Comparison of ENCODE assay signal across 25 cellular contexts in genomic region chr18:79629249-79629558, GRCh38. TPM values are rescaled to one million over a fixed set of nuclear protein-coding genes. Genes with fewer than 3 reads are reported as not detected.
DNase-seq lines count a peak whose midpoint lies in the region; ATAC-seq, FAIRE-seq and TF ChIP-seq lines count a peak whose summit lies in the region.
"Had no signal": no experiment of that assay in that cellular context is flagged by ENCODE, and none has a peak within 500 bp of the region (broad histone marks: within the 10 kb centered on the region; RNA-seq: fewer than 3 reads in every experiment).

No MANE protein-coding gene starts in this region.

- H3K36me3 Mint-ChIP-seq in activated T-cell treated with anti-CD3 and anti-CD28 coated beads, Interleukin-2, amount 50 U/mL, for 24 hours (ENCODE audit: low read depth): no peaks in the 10 kb centered on the region
- peaks cover 2% of the 10 kb centered on the region for H3K36me3 Mint-ChIP-seq in central memory CD8-positive, alpha-beta T cell (ENCODE audit: insufficient read depth)
- H3K36me3 Mint-ChIP-seq in osteocyte (ENCODE audit: unreplicated experiment): no peaks in the 10 kb centered on the region

- 86 to 93% (median 89%) methylated on average over 9 to 10 of the region's 10 CpGs for WGBS in stomach, 5 donors

- peaks cover 0 to 8% (median 0%) of the 10 kb centered on the region in 4 donors for H3K4me1 ChIP-seq in stomach

- H3K4me3 Mint-ChIP-seq in activated T-cell treated with anti-CD3 and anti-CD28 coated beads, Interleukin-2, amount 50 U/mL, for 24 hours: no peak overlapping the region
- H3K4me3 Mint-ChIP-seq in central memory CD8-positive, alpha-beta T cell: no peak overlapping the region
- H3K4me3 Mint-ChIP-seq in osteocyte (ENCODE audit: unreplicated experiment): no peak overlapping the region
- H3K4me3 Mint-ChIP-seq: CD4-positive, alpha-beta T cell; H9 had no signal

- no peaks in the 10 kb centered on the region for H3K36me3 ChIP-seq in stomach

- no peaks in the 10 kb centered on the region for H3K9me3 Mint-ChIP-seq in activated T-cell treated with anti-CD3 and anti-CD28 coated beads, Interleukin-2, amount 50 U/mL, for 24 hours
- peaks cover 8% of the 10 kb centered on the region for H3K9me3 Mint-ChIP-seq in central memory CD8-positive, alpha-beta T cell
- no peaks in the 10 kb centered on the region for H3K9me3 Mint-ChIP-seq in osteocyte (ENCODE audit: unreplicated experiment)

- H3K27me3 ChIP-seq in stomach: peaks cover 0 to 37% (median 8%) of the 10 kb centered on the region in 3 donors

- ATAC-seq in central memory CD8-positive, alpha-beta T cell (replicated peaks; ENCODE audit: extremely low read depth, poor library complexity, severe bottlenecking): no peak
- ATAC-seq in HG03469 (IDR thresholded peaks at IDR 0.05; ENCODE audit: unreplicated experiment): no peak
- ATAC-seq: K562 had no signal

- no peak for FAIRE-seq in H54 (lab: Jason Lieb, UNC)
- FAIRE-seq: D721Med, HTR-8/SVneo, K562 had no signal

- no peak for TF ChIP-seq POLR2A in stomach (IDR thresholded peaks at IDR 0.05)
- no peak for TF ChIP-seq POLR2A in H54 (IDR thresholded peaks at IDR 0.05; ENCODE audit: low read depth, low read length)

- peaks cover 12% of the 10 kb centered on the region for H3K27me3 Mint-ChIP-seq in activated T-cell treated with anti-CD3 and anti-CD28 coated beads, Interleukin-2, amount 50 U/mL, for 24 hours
- peaks cover 44% of the 10 kb centered on the region for H3K27me3 Mint-ChIP-seq in central memory CD8-positive, alpha-beta T cell
- peaks cover 48% of the 10 kb centered on the region for H3K27me3 Mint-ChIP-seq in osteocyte (ENCODE audit: unreplicated experiment)

- no peak overlapping the region for H3K27ac ChIP-seq in stomach
- H3K27ac ChIP-seq: GM23248, RWPE1 had no signal

- H3K27ac Mint-ChIP-seq in activated T-cell treated with anti-CD3 and anti-CD28 coated beads, Interleukin-2, amount 50 U/mL, for 24 hours: no peak overlapping the region
- peak overlapping the region; percentile 11 for H3K27ac Mint-ChIP-seq in central memory CD8-positive, alpha-beta T cell (ENCODE audit: low read depth)
- H3K27ac Mint-ChIP-seq in osteocyte (ENCODE audit: unreplicated experiment): no peak overlapping the region
- H3K27ac Mint-ChIP-seq: CD4-positive, alpha-beta T cell had no signal

- peak; percentile 6 for DNase-seq in activated T-cell treated with anti-CD3 and anti-CD28 coated beads, Interleukin-2, amount 50 U/mL, for 24 hours
- DNase-seq in activated T-cell treated with anti-CD3 and anti-CD28 coated beads, Interleukin-2, amount 50 U/mL, for 48 hours: no peak
- DNase-seq in central memory CD8-positive, alpha-beta T cell (ENCODE audit: low spot score in 2 of 2): no peak
- DNase-seq in osteocyte (ENCODE audit: extremely low spot score, unreplicated experiment) (peak; percentile 81), stomach (peak; percentile 11), H54 (ENCODE audit: insufficient read length, low spot score) (no peak)
- DNase-seq in stimulated activated CD4-positive, alpha-beta T cell treated with anti-CD3 and anti-CD28 coated beads, Interleukin-2, amount 100 ng/mL, for 24 hours: no peak
- DNase-seq: CD4-positive, alpha-beta T cell; GM23248; H9; Kasumi-1; NCI-H1092 treated with DMSO at 0.1 percent for 48 hours; NCI-H1436; NCI-H187; NCI-H2081 treated with DMSO at 0.1 percent for 48 hours; NCI-H2171; NCI-H226; NCI-H510A; NCI-H69; SHP77 had no signal

- TF ChIP-seq CTCF in osteocyte (IDR thresholded peaks at IDR 0.05) (no peak), stomach (IDR thresholded peaks at IDR 0.05) (no peak)

- H3K9me3 ChIP-seq in stomach: no peaks in the 10 kb centered on the region

- no peak for TF ChIP-seq EP300 in stomach (IDR thresholded peaks at IDR 0.05)

- H3K4me3 ChIP-seq in stomach: no peak overlapping the region
- H3K4me3 ChIP-seq: GM23248, K562 had no signal

- intact Hi-C loops in stomach (cut with DNase I; ENCODE audit: low total_unique reads): no loop called here

- peaks cover 10% of the 10 kb centered on the region for H3K4me1 Mint-ChIP-seq in activated T-cell treated with anti-CD3 and anti-CD28 coated beads, Interleukin-2, amount 50 U/mL, for 24 hours (ENCODE audit: low read depth)
- H3K4me1 Mint-ChIP-seq in central memory CD8-positive, alpha-beta T cell: no peaks in the 10 kb centered on the region
- H3K4me1 Mint-ChIP-seq in osteocyte (ENCODE audit: unreplicated experiment): no peaks in the 10 kb centered on the region
- H3K4me1 Mint-ChIP-seq: H9 had no signal

RNA-seq across cellular contexts. Expression of gene CTDP1, which starts 50.4 kb away (rescaled TPM):
- total RNA-seq in osteocyte: 23.1 and 23.2 TPM in 2 replicates
- total RNA-seq in stomach: 10 to 100 TPM in 4 of 5 donors, 1 to 10 TPM in 1; 7.6 to 50.7 (median 18.7) TPM
- 10 to 100 TPM; 10.7 to 18.0 (median 11.2) TPM for polyA plus RNA-seq in stomach

Comparison
In these comparisons a context has a peak if more than half of its experiments do, and no peak if none do; other contexts are left out.
1. DNase-seq: peak in activated T-cell treated with anti-CD3 and anti-CD28 coated beads, Interleukin-2, amount 50 U/mL, for 24 hours (single experiment), osteocyte (single experiment) and stomach (single experiment); none in activated T-cell treated with anti-CD3 and anti-CD28 coated beads, Interleukin-2, amount 50 U/mL, for 48 hours (0 of 2), central memory CD8-positive, alpha-beta T cell (0 of 2), stimulated activated CD4-positive, alpha-beta T cell treated with anti-CD3 and anti-CD28 coated beads, Interleukin-2, amount 100 ng/mL, for 24 hours (0 of 2) and H54 (single experiment).